ENCODE assay signal across 1 cellular context in the genomic region with DNA sequence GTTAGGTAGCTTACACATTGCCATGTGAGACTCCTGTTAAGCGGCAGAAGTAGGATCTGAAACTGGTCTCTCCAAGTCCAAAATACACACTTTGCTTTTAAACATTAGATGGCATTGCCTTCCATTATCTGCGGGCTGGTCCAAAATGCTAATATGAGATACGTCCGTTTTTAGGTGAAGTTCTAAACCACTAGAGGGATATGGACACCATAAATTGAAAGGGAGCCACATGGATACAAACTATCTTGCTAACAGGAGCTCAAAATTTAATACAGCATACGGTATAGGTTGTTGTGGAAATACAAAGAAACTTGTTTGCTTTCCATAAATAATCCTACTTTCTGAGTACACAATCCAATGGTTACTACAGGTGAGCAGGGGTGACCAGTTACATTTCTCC. TPM values are rescaled to one million over a fixed set of nuclear protein-coding genes. Genes with fewer than 3 reads are reported as not detected.
"Had no signal": no experiment of that assay in that cellular context is flagged by ENCODE, and none has a peak within 500 bp of the region (broad histone marks: within the 10 kb centered on the region; RNA-seq: fewer than 3 reads in every experiment).

No MANE protein-coding gene starts in this region.

RNA-seq across cellular contexts. Expression of gene MAGEH1, which starts 13.9 kb away (rescaled TPM):
- total RNA-seq: HT-29 had no signal

RNA-seq across cellular contexts. Expression of gene USP51, which starts 23.9 kb away (rescaled TPM):
- total RNA-seq: HT-29 had no signal
